In genomic region chr1:234326493-234327366, GRCh38 we compare ENCODE assay signal across 8 cellular contexts. TPM values are rescaled to one million over a fixed set of nuclear protein-coding genes. Genes with fewer than 3 reads are reported as not detected.
A peak's percentile ranks its signal among the peaks of the same experiment; 100 is the strongest.
DNase-seq lines count a peak whose midpoint lies in the region; ATAC-seq and TF ChIP-seq lines count a peak whose summit lies in the region.

No MANE protein-coding gene starts in this region.

- no peaks in the 10 kb centered on the region for H3K79me2 ChIP-seq in OCI-LY1 (ENCODE audit: insufficient read depth, low read length)
- H3K79me2 ChIP-seq in neural progenitor cell (ENCODE audit: low read depth): no peaks in the 10 kb centered on the region

- H3K4me1 Mint-ChIP-seq in activated T-cell treated with anti-CD3 and anti-CD28 coated beads, Interleukin-2, amount 50 U/mL, for 24 hours (ENCODE audit: low read depth): peaks cover 19% of the 10 kb centered on the region
- H3K4me1 Mint-ChIP-seq in neural progenitor cell: peaks cover 13% of the 10 kb centered on the region

- no peaks in the 10 kb centered on the region for H3K9me2 ChIP-seq in OCI-LY1 (ENCODE audit: low read depth, low read length)

- H3K27me3 Mint-ChIP-seq in activated T-cell treated with anti-CD3 and anti-CD28 coated beads, Interleukin-2, amount 50 U/mL, for 24 hours: peaks cover 50% of the 10 kb centered on the region
- peaks cover 6% of the 10 kb centered on the region for H3K27me3 Mint-ChIP-seq in neural progenitor cell (ENCODE audit: insufficient read depth, low read depth)

- H2AFZ ChIP-seq in OCI-LY1 (ENCODE audit: low read length): no peak overlapping the region
- peak overlapping the region; percentile 92 for H2AFZ ChIP-seq in neural progenitor cell (replicated peaks)

- peak; percentile 78 for DNase-seq in AG20443 (ENCODE audit: low spot score)
- peak; percentile 72 for DNase-seq in activated T-cell treated with anti-CD3 and anti-CD28 coated beads, Interleukin-2, amount 50 U/mL, for 24 hours
- peak; percentile 53 for DNase-seq in fibroblast of the aortic adventitia (ENCODE audit: low read depth)
- peak; percentile 80 for DNase-seq in neural progenitor cell (ENCODE audit: low spot score)
- DNase-seq in testis: peak; percentile 74

- H3K4me1 ChIP-seq in OCI-LY1 (ENCODE audit: insufficient read depth, low read length, severe bottlenecking) (peaks cover 29% of the 10 kb centered on the region), neural progenitor cell (peaks cover 12% of the 10 kb centered on the region), testis (no peaks in the 10 kb centered on the region)

- H3K9ac ChIP-seq in OCI-LY1 (ENCODE audit: low read length) (no peak overlapping the region), neural progenitor cell (no peak overlapping the region)

- H3F3A ChIP-seq in OCI-LY1 (ENCODE audit: insufficient read depth, low read length): no peaks in the 10 kb centered on the region
- H3F3A ChIP-seq in neural progenitor cell (ENCODE audit: low read depth): no peaks in the 10 kb centered on the region

- no peaks in the 10 kb centered on the region for H3K36me3 ChIP-seq in OCI-LY1 (ENCODE audit: insufficient read depth, low read length)
- no peaks in the 10 kb centered on the region for H3K36me3 ChIP-seq in neural progenitor cell
- no peaks in the 10 kb centered on the region for H3K36me3 ChIP-seq in testis (ENCODE audit: low read depth, missing control alignments)

- H3K36me3 Mint-ChIP-seq in activated T-cell treated with anti-CD3 and anti-CD28 coated beads, Interleukin-2, amount 50 U/mL, for 24 hours (ENCODE audit: low read depth): no peaks in the 10 kb centered on the region
- no peaks in the 10 kb centered on the region for H3K36me3 Mint-ChIP-seq in neural progenitor cell

- peak overlapping the region; percentile 69 for H3K4me3 Mint-ChIP-seq in activated T-cell treated with anti-CD3 and anti-CD28 coated beads, Interleukin-2, amount 50 U/mL, for 24 hours
- no peak overlapping the region for H3K4me3 Mint-ChIP-seq in neural progenitor cell

- no peak overlapping the region for H3K27ac ChIP-seq in OCI-LY1 (ENCODE audit: low read depth, low read length, poor library complexity, severe bottlenecking)
- H3K27ac ChIP-seq in neural progenitor cell: no peak overlapping the region
- no peak overlapping the region for H3K27ac ChIP-seq in testis

- H3K4me3 ChIP-seq in OCI-LY1 (ENCODE audit: low read depth, low read length, poor library complexity, severe bottlenecking) (peak overlapping the region; percentile 22), fibroblast of the aortic adventitia (ENCODE audit: low read depth, low read length) (peak overlapping the region; percentile 53), neural progenitor cell (peak overlapping the region; percentile 34), testis (peak overlapping the region in 1 of 2 donors; percentile 15)

- TF ChIP-seq POLR2A in testis (IDR thresholded peaks at IDR 0.05): no peak

- no peaks in the 10 kb centered on the region for H4K20me1 ChIP-seq in OCI-LY1 (ENCODE audit: insufficient read depth, low read length)
- no peaks in the 10 kb centered on the region for H4K20me1 ChIP-seq in neural progenitor cell (ENCODE audit: low read depth)

- TF ChIP-seq CTCF in OCI-LY1 (IDR thresholded peaks at IDR 0.05; ENCODE audit: low read length): peak; percentile 73
- peak; percentile 80 for TF ChIP-seq CTCF in fibroblast of the aortic adventitia (IDR thresholded peaks at IDR 0.05; ENCODE audit: insufficient read depth, low read length)
- TF ChIP-seq CTCF in neural progenitor cell (IDR thresholded peaks at IDR 0.05): peak; percentile 81
- peak in 2 of 3 experiments; percentile 57 to 74 for TF ChIP-seq CTCF in testis (IDR thresholded peaks at IDR 0.05)

- H3K27me3 ChIP-seq in OCI-LY1 (ENCODE audit: insufficient read depth, low read length): peaks cover 3% of the 10 kb centered on the region; the same call in 1 of the 2 replicates
- peaks cover 31% of the 10 kb centered on the region for H3K27me3 ChIP-seq in neural progenitor cell
- no peaks in the 10 kb centered on the region for H3K27me3 ChIP-seq in testis

- intact Hi-C loops in testis (cut with DNase I; ENCODE audit: low total_unique reads): no loop called here

- no peaks in the 10 kb centered on the region for H3K9me3 ChIP-seq in OCI-LY1 (ENCODE audit: low read length)
- no peaks in the 10 kb centered on the region for H3K9me3 ChIP-seq in neural progenitor cell (ENCODE audit: low read depth)
- H3K9me3 ChIP-seq in testis: no peaks in the 10 kb centered on the region

- peak overlapping the region; percentile 44 for H3K4me2 ChIP-seq in OCI-LY1 (ENCODE audit: low read length)
- peak overlapping the region; percentile 58 for H3K4me2 ChIP-seq in neural progenitor cell

- no peaks in the 10 kb centered on the region for H3K9me3 Mint-ChIP-seq in activated T-cell treated with anti-CD3 and anti-CD28 coated beads, Interleukin-2, amount 50 U/mL, for 24 hours
- H3K9me3 Mint-ChIP-seq in neural progenitor cell: no peaks in the 10 kb centered on the region

- no peak overlapping the region for H3K27ac Mint-ChIP-seq in activated T-cell treated with anti-CD3 and anti-CD28 coated beads, Interleukin-2, amount 50 U/mL, for 24 hours
- H3K27ac Mint-ChIP-seq in neural progenitor cell: no peak overlapping the region

- ATAC-seq in GM19023 (IDR thresholded peaks at IDR 0.05; ENCODE audit: unreplicated experiment) (peak; percentile 84), HG03378 (IDR thresholded peaks at IDR 0.05; ENCODE audit: unreplicated experiment) (peak; percentile 77)

- WGBS in testis, 2 donors: 14 to 16% methylated on average over 20 of the region's 20 CpGs

RNA-seq across cellular contexts. Expression of gene COA6, which starts 46.5 kb away (rescaled TPM):
- total RNA-seq in fibroblast of the aortic adventitia (ENCODE audit: low replicate concordance) (24.6 and 39.2 TPM in 2 replicates), neural progenitor cell (ENCODE audit: low replicate concordance) (34.8 and 36.0 TPM in 2 replicates), testis (10 to 100 TPM in 1 of 2 donors, 1 to 10 TPM in 1; 9.7 to 11.1 TPM)
- polyA plus RNA-seq in testis (ENCODE audit: insufficient read depth, low read depth, low replicate concordance): 18.2 TPM
